ENCODE assay signal across 25 cellular contexts in genomic region chr17:60729854-60730253, GRCh38. TPM values are rescaled to one million over a fixed set of nuclear protein-coding genes. Genes with fewer than 3 reads are reported as not detected.
DNase-seq lines count a peak whose midpoint lies in the region; ATAC-seq, FAIRE-seq and TF ChIP-seq lines count a peak whose summit lies in the region.
"Had no signal": no experiment of that assay in that cellular context is flagged by ENCODE, and none has a peak within 500 bp of the region (broad histone marks: within the 10 kb centered on the region; RNA-seq: fewer than 3 reads in every experiment).

No MANE protein-coding gene starts in this region.

- ATAC-seq in SK-N-SH treated with all-trans-retinoic acid at 6 μM for 48 hours (no peak), memory B cell (ENCODE audit: low read depth) (no peak), HG03460 (IDR thresholded peaks at IDR 0.05; ENCODE audit: unreplicated experiment) (no peak)
- ATAC-seq: GM23338; heart right ventricle; stimulated activated memory B cell treated with anti-CD40 and anti-IgM and Interleukin-4, amounts not matched to agents 10 μg/mL and 1 μg/mL and 100 μg/mL, for 72 hours had no signal

- no peaks in the 10 kb centered on the region for H3K9me3 ChIP-seq in SK-N-SH
- H3K9me3 ChIP-seq: spleen, tibial nerve had no signal

- no peak for TF ChIP-seq EP300 in SK-N-SH (IDR thresholded peaks at IDR 0.05; ENCODE audit: borderline replicate concordance in 1 of 2, low read depth in 1 of 2, low read length in 1 of 2)

- no peaks in the 10 kb centered on the region for H3K36me3 ChIP-seq in SK-N-SH (replicated peaks in 1 of 2; ENCODE audit: control insufficient read depth in 1 of 2, insufficient read depth in 2 of 2, low read length in 1 of 2)
- no peaks in the 10 kb centered on the region for H3K36me3 ChIP-seq in brain microvascular endothelial cell (replicated peaks)
- H3K36me3 ChIP-seq: heart right ventricle had no signal

- no peak overlapping the region for H3K4me3 ChIP-seq in SK-N-SH (ENCODE audit: low read depth in 2 of 2, low read length in 1 of 2)
- no peak overlapping the region for H3K4me3 ChIP-seq in brain microvascular endothelial cell (ENCODE audit: low read depth, low read length)
- H3K4me3 ChIP-seq: coronary artery, GM23338, heart right ventricle, spleen, tibial nerve had no signal

- peak overlapping the region; percentile 2; the same call in 1 of the 2 replicates for H2AFZ ChIP-seq in SK-N-SH (ENCODE audit: low read depth)
- H2AFZ ChIP-seq: GM23338 had no signal

- POLR2A ChIA-PET in SK-N-SH (lab: Yijun Ruan, JAX) = no interaction called here

- no peak overlapping the region for H3K4me3 Mint-ChIP-seq in memory B cell
- H3K4me3 Mint-ChIP-seq: activated naive CD4-positive, alpha-beta T cell treated with anti-CD3 and anti-CD28 coated beads for 36 hours; CD4-positive, alpha-beta T cell; GM23338; stimulated activated memory B cell treated with anti-CD40 and anti-IgM and Interleukin-4, amounts not matched to agents 10 μg/mL and 1 μg/mL and 100 μg/mL, for 72 hours had no signal

- WGBS in SK-N-SH (ENCODE audit: low lambda C conversion rate) = 88% methylated on average over 6 of the region's 6 CpGs

- peaks cover 3% of the 10 kb centered on the region for H3F3A ChIP-seq in SK-N-SH (replicated peaks; ENCODE audit: insufficient read depth)

- H3K9me3 Mint-ChIP-seq in memory B cell = peaks cover 4% of the 10 kb centered on the region
- H3K9me3 Mint-ChIP-seq: activated naive CD4-positive, alpha-beta T cell treated with anti-CD3 and anti-CD28 coated beads for 36 hours; CD4-positive, alpha-beta T cell; GM23338; stimulated activated memory B cell treated with anti-CD40 and anti-IgM and Interleukin-4, amounts not matched to agents 10 μg/mL and 1 μg/mL and 100 μg/mL, for 72 hours had no signal

- no peak overlapping the region for H3K4me2 ChIP-seq in SK-N-SH
- H3K4me2 ChIP-seq: GM23338 had no signal

- DNase-seq in SK-N-SH (no peak), brain microvascular endothelial cell (peak; percentile 8), memory B cell (ENCODE audit: low spot score in 2 of 2) (no peak), NCI-H345 (lab: John Stamatoyannopoulos, UW) (no peak), hippocampal formation (lab: John Stamatoyannopoulos, UW) (no peak), GM12891 (ENCODE audit: insufficient read length, low spot score) (no peak)
- DNase-seq: 8988T; activated CD4-positive, alpha-beta T cell treated with anti-CD3 and anti-CD28 coated beads for 48 hours; activated CD8-positive, alpha-beta memory T cell treated with anti-CD3 and anti-CD28 coated beads, Interleukin-2, amount 50 U/mL, for 48 hours; activated naive CD4-positive, alpha-beta T cell treated with anti-CD3 and anti-CD28 coated beads for 36 hours; CD4-positive, alpha-beta T cell; heart right ventricle; NCI-H1694 treated with DMSO at 0.1 percent for 48 hours; NCI-H510A treated with DMSO at 0.1 percent for 48 hours; SIG-M5; spleen had no signal

- no peak overlapping the region for H3K9ac ChIP-seq in SK-N-SH

- H3K36me3 Mint-ChIP-seq in memory B cell = peaks cover 19% of the 10 kb centered on the region

- H3K79me2 ChIP-seq in SK-N-SH (ENCODE audit: insufficient read depth) = no peaks in the 10 kb centered on the region

- no peak for FAIRE-seq in GM12891 (lab: Jason Lieb, UNC)
- FAIRE-seq: astrocyte, keratinocyte had no signal

- no peak for TF ChIP-seq RAD21 in SK-N-SH (IDR thresholded peaks at IDR 0.05; ENCODE audit: low read length)

- H4K20me1 ChIP-seq in SK-N-SH (ENCODE audit: insufficient read depth) = no peaks in the 10 kb centered on the region

- H3K27ac Mint-ChIP-seq in memory B cell = peak overlapping the region; percentile 26
- H3K27ac Mint-ChIP-seq: activated naive CD4-positive, alpha-beta T cell treated with anti-CD3 and anti-CD28 coated beads for 36 hours; CD4-positive, alpha-beta T cell; GM23338; stimulated activated memory B cell treated with anti-CD40 and anti-IgM and Interleukin-4, amounts not matched to agents 10 μg/mL and 1 μg/mL and 100 μg/mL, for 72 hours had no signal

- H3K4me1 Mint-ChIP-seq in memory B cell = peaks cover 10% of the 10 kb centered on the region
- H3K4me1 Mint-ChIP-seq: GM23338 had no signal

- H3K27me3 Mint-ChIP-seq in memory B cell = no peaks in the 10 kb centered on the region
- H3K27me3 Mint-ChIP-seq: CD4-positive, alpha-beta T cell; stimulated activated memory B cell treated with anti-CD40 and anti-IgM and Interleukin-4, amounts not matched to agents 10 μg/mL and 1 μg/mL and 100 μg/mL, for 72 hours had no signal

- H3K27ac ChIP-seq in SK-N-SH (ENCODE audit: low read depth in 2 of 2, low read length in 1 of 2) (no peak overlapping the region), brain microvascular endothelial cell (no peak overlapping the region)
- H3K27ac ChIP-seq: coronary artery, epithelial cell of prostate, heart right ventricle, spleen had no signal

- CTCF ChIA-PET in SK-N-SH (lab: Yijun Ruan, JAX) = interaction anchor here (7.0 kb wide), 1 partner anchor 9 kb away, joined by 59 read pairs; no protein-coding TSS in a partner anchor

- in situ Hi-C loops in brain microvascular endothelial cell (cut with HindIII; ENCODE audit: low pct_ligation_motif_present, low sequenced_read_pairs) = no loop called here

- no peaks in the 10 kb centered on the region for H3K9me2 ChIP-seq in SK-N-SH

- TF ChIP-seq CTCF in SK-N-SH (IDR thresholded peaks at IDR 0.05) = no peak
- TF ChIP-seq CTCF in brain microvascular endothelial cell (IDR thresholded peaks at IDR 0.05; ENCODE audit: low read depth, low read length, missing control alignments) = no peak

- H3K27me3 ChIP-seq in SK-N-SH (ENCODE audit: insufficient read depth) (no peaks in the 10 kb centered on the region), brain microvascular endothelial cell (replicated peaks) (no peaks in the 10 kb centered on the region)
- H3K27me3 ChIP-seq: heart right ventricle, spleen, tibial nerve had no signal

- no peaks in the 10 kb centered on the region for H3K4me1 ChIP-seq in SK-N-SH (ENCODE audit: control insufficient read depth in 1 of 2, insufficient read depth in 2 of 2, low read depth in 1 of 2, low read length in 1 of 2)

- no peak for TF ChIP-seq POLR2A in GM12891 (IDR thresholded peaks at IDR 0.05; ENCODE audit: low read depth, low read length)

TF ChIP-seq in SK-N-SH, 30 proteins besides CTCF, POLR2A, EP300 and RAD21 (continues in another document):
- TF ChIP-seq MXI1 (IDR thresholded peaks at IDR 0.05; ENCODE audit: low read depth, low read length) (no peak), PBX3 (IDR thresholded peaks at IDR 0.05) (no peak), YY1 (IDR thresholded peaks at IDR 0.05; ENCODE audit: low read depth) (no peak), TEAD4 (IDR thresholded peaks at IDR 0.05; ENCODE audit: borderline replicate concordance, insufficient read depth) (no peak), EZH2phosphoT487 (IDR thresholded peaks at IDR 0.05; ENCODE audit: borderline replicate concordance, low read depth) (no peak), ELF1 (IDR thresholded peaks at IDR 0.05) (no peak)

TF ChIP-seq in SK-N-SH treated with all-trans-retinoic acid at 6 μM for 48 hours, 23 proteins besides CTCF, POLR2A, EP300 and RAD21:
- TF ChIP-seq CSDC2 (CRISPR knock-in tag; IDR thresholded peaks at IDR 0.05) (no peak), ZNF565 (CRISPR knock-in tag; conservative IDR thresholded peaks at IDR 0.05; ENCODE audit: low read depth) (no peak), RARB (CRISPR knock-in tag; IDR thresholded peaks at IDR 0.05) (no peak), ESRRG (CRISPR knock-in tag; IDR thresholded peaks at IDR 0.05) (no peak), ZFP30 (CRISPR knock-in tag; IDR thresholded peaks at IDR 0.05) (no peak), GLIS3 (CRISPR knock-in tag; IDR thresholded peaks at IDR 0.05) (no peak), ZNF70 (CRISPR knock-in tag; IDR thresholded peaks at IDR 0.05) (no peak), ZC3H10 (CRISPR knock-in tag; IDR thresholded peaks at IDR 0.05) (no peak), OSR1 (CRISPR knock-in tag; IDR thresholded peaks at IDR 0.05) (no peak)

TF ChIP-seq in GM12891, 5 proteins besides CTCF, POLR2A, EP300 and RAD21:
- no peak for TF ChIP-seq TAF1 (IDR thresholded peaks at IDR 0.05; ENCODE audit: low read depth, low read length)
- no peak for TF ChIP-seq PAX5 (IDR thresholded peaks at IDR 0.05; ENCODE audit: insufficient read depth, low read length, severe bottlenecking)
- TF ChIP-seq SPI1 (IDR thresholded peaks at IDR 0.05; ENCODE audit: low read depth, low read length) = no peak
- no peak for TF ChIP-seq POLR2AphosphoS5 (IDR thresholded peaks at IDR 0.05; ENCODE audit: low read depth, low read length)
- TF ChIP-seq POU2F2 (IDR thresholded peaks at IDR 0.05; ENCODE audit: low read depth, low read length) = no peak
TF ChIP-seq in GM12891: peak in this region for 0.

RNA-seq across cellular contexts. Expression of gene BCAS3, which starts 52.2 kb away (rescaled TPM):
- 5.9 and 6.3 TPM in 2 replicates for polyA plus RNA-seq in SK-N-SH (2012; rRNA removed)
- 4.9 and 5.1 TPM in 2 replicates for polyA plus RNA-seq in SK-N-SH (2012; cell fraction: cytosol; rRNA removed)
- polyA plus RNA-seq in SK-N-SH (2012; cell fraction: nucleus; rRNA removed) = 15.2 and 16.6 TPM in 2 replicates
- 3.5 TPM for polyA plus RNA-seq in GM12891 (2012; ENCODE audit: low read depth, missing spikeins)
